In the genomic region with DNA sequence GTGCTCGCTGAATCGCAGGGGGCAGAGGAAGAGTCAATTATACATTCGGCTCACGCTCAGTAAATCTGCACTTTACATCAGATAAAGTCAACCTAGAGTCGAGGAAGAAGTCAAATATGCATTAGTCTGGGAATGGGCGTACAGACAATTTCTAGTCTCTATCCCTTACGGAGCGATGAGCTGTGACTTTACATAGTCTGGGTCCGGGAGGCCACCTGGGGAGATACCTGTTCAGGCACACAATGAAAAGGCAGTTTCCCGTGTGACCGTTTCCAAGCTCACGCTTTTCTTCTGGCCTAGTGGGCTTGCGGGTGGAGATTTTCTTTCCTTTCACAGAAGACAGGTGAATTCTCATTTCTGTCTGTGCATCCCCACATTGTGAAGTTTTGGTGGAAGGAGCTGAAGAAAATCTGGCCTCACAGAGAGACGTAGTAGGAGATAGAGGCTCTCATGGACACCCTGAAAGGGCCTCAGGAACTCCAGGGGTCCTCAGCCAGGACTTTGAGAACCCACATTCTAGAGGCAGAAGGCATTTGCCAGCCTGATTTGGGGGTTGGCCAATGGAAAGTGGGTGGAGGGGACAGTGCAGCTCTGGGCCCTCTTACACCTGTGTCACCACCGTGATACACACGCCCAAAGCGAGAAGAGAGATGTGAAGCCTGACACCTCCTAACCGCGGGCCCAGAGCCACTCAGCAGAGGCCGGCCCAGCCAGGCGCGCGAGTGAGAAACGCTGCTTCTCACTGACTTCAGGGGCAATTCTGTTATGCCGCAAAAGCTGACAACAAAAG, we compare ENCODE assay signal across 1 cellular context.
TF ChIP-seq lines count a peak whose summit lies in the region.

No MANE protein-coding gene starts in this region.

TF ChIP-seq in WTC11, 78 proteins besides CTCF, POLR2A, EP300 and RAD21 (continued from another document):
- TF ChIP-seq, protein P1, sequence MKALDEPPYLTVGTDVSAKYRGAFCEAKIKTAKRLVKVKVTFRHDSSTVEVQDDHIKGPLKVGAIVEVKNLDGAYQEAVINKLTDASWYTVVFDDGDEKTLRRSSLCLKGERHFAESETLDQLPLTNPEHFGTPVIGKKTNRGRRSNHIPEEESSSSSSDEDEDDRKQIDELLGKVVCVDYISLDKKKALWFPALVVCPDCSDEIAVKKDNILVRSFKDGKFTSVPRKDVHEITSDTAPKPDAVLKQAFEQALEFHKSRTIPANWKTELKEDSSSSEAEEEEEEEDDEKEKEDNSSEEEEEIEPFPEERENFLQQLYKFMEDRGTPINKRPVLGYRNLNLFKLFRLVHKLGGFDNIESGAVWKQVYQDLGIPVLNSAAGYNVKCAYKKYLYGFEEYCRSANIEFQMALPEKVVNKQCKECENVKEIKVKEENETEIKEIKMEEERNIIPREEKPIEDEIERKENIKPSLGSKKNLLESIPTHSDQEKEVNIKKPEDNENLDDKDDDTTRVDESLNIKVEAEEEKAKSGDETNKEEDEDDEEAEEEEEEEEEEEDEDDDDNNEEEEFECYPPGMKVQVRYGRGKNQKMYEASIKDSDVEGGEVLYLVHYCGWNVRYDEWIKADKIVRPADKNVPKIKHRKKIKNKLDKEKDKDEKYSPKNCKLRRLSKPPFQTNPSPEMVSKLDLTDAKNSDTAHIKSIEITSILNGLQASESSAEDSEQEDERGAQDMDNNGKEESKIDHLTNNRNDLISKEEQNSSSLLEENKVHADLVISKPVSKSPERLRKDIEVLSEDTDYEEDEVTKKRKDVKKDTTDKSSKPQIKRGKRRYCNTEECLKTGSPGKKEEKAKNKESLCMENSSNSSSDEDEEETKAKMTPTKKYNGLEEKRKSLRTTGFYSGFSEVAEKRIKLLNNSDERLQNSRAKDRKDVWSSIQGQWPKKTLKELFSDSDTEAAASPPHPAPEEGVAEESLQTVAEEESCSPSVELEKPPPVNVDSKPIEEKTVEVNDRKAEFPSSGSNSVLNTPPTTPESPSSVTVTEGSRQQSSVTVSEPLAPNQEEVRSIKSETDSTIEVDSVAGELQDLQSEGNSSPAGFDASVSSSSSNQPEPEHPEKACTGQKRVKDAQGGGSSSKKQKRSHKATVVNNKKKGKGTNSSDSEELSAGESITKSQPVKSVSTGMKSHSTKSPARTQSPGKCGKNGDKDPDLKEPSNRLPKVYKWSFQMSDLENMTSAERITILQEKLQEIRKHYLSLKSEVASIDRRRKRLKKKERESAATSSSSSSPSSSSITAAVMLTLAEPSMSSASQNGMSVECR (CRISPR knock-in tag; IDR thresholded peaks at IDR 0.05; ENCODE audit: borderline replicate concordance), result no peak
- TF ChIP-seq ZNF121 (CRISPR knock-in tag; IDR thresholded peaks at IDR 0.05), result no peak
- TF ChIP-seq ZBTB21 (CRISPR knock-in tag; IDR thresholded peaks at IDR 0.05; ENCODE audit: borderline replicate concordance), result no peak
- TF ChIP-seq ETV6 (CRISPR knock-in tag; IDR thresholded peaks at IDR 0.05), result no peak
- TF ChIP-seq ZNF232 (CRISPR knock-in tag; IDR thresholded peaks at IDR 0.05), result no peak
- TF ChIP-seq, protein P2, sequence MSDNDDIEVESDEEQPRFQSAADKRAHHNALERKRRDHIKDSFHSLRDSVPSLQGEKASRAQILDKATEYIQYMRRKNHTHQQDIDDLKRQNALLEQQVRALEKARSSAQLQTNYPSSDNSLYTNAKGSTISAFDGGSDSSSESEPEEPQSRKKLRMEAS (CRISPR knock-in tag; IDR thresholded peaks at IDR 0.05), result no peak
- TF ChIP-seq, protein P3, sequence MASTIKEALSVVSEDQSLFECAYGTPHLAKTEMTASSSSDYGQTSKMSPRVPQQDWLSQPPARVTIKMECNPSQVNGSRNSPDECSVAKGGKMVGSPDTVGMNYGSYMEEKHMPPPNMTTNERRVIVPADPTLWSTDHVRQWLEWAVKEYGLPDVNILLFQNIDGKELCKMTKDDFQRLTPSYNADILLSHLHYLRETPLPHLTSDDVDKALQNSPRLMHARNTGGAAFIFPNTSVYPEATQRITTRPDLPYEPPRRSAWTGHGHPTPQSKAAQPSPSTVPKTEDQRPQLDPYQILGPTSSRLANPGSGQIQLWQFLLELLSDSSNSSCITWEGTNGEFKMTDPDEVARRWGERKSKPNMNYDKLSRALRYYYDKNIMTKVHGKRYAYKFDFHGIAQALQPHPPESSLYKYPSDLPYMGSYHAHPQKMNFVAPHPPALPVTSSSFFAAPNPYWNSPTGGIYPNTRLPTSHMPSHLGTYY (CRISPR knock-in tag; IDR thresholded peaks at IDR 0.05), result no peak
- TF ChIP-seq, protein P4, sequence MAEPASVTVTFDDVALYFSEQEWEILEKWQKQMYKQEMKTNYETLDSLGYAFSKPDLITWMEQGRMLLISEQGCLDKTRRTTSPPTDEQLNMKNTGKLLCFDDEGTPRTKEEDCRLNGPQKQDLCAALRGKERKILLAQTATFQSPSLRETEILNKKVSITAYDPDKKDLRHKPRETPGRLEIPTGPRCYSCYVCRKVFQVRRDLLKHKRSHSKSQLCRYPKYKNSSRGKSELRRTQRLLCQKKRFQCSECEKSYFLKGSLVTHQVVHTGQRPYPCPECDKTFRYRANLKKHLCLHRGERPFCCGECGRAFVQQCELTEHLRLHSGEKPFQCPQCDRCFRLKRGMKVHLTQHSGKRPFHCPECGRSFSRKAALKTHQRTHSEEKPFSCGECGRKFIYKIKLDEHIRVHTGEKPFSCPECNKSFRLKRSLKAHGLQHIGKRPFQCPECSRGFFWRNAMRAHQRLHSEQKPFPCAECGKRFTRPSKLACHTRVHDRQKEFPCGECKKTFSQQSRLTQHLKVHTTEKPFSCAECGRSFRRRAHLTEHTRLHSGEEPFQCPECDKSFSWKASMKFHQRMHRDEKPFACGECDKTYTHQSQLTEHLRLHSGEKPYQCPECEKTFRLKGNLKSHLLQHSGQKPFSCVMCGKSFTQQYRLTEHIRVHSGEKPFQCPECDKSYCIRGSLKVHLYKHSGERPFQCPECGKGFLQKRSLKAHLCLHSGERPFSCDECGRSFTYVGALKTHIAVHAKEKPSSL (CRISPR knock-in tag; conservative IDR thresholded peaks at IDR 0.05), result no peak
